ENCODE assay signal across 9 cellular contexts in the genomic region with DNA sequence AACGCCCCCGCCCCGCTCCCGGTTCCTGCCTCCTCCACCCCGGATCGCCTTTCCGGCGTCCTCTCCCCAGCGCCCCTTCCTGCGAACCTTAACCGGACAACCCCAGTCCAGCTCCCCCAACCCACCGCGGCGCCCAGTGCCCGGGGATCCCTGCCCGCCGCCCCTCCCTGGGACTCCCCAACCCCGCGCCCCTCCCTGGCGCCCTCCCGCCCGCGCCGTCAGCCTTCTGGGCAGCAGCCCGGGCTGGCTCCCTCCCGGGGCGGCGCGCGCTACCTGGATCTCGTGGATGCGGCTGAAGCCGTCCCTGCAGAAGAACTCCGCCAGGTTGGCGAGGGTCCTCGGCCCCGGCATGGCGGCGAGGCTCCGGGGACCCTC. TPM values are rescaled to one million over a fixed set of nuclear protein-coding genes. Genes with fewer than 3 reads are reported as not detected.
DNase-seq lines count a peak whose midpoint lies in the region; ATAC-seq and TF ChIP-seq lines count a peak whose summit lies in the region.
"Had no signal": no experiment of that assay in that cellular context is flagged by ENCODE, and none has a peak within 500 bp of the region (broad histone marks: within the 10 kb centered on the region; RNA-seq: fewer than 3 reads in every experiment).

No MANE protein-coding gene starts in this region.

- CTCF ChIA-PET in T-cell (lab: Charles Lee) = no interaction called here

- peaks cover 12% of the 10 kb centered on the region for H3K23me2 ChIP-seq in H9 (ENCODE audit: insufficient read length, low read depth, low read length, poor library complexity, severe bottlenecking)

- DNase-seq in H9 (peak; percentile 62), T-cell (peak in 1 of 34 experiments; percentile 8), left ventricle myocardium superior (no peak), HuH-7.5 (ENCODE audit: low spot score) (no peak)

- H2BK5ac ChIP-seq in H9 (ENCODE audit: insufficient read length, low read length) = no peak overlapping the region

- no peaks in the 10 kb centered on the region for H3K79me1 ChIP-seq in H9 (ENCODE audit: insufficient read depth, low read depth, low read length, poor library complexity, severe bottlenecking)

- TF ChIP-seq CTCF in H9 (conservative IDR thresholded peaks at IDR 0.05) = no peak

- H3K18ac ChIP-seq in H9 (ENCODE audit: insufficient read length, low read depth, low read length) = peak overlapping the region; percentile 84

- no CpG with 5 or more reads among the region's 40 CpGs for WGBS in H9 (ENCODE audit: extremely low coverage, insufficient read length, low lambda C conversion rate)

- no peak overlapping the region for H3K27ac Mint-ChIP-seq in H9
- H3K27ac Mint-ChIP-seq in T-cell = no peak overlapping the region
- H3K27ac Mint-ChIP-seq: activated naive CD4-positive, alpha-beta T cell treated with anti-CD3 and anti-CD28 coated beads, Interleukin-2, amount 10 ng/mL, durations not matched to agents 7 days and 5 days had no signal

- H3K4me2 ChIP-seq in H9 (ENCODE audit: insufficient read depth, insufficient read length, low read length) = peak overlapping the region; percentile 75
- H3K4me2 ChIP-seq in skeletal muscle satellite cell (ENCODE audit: low read length) = peak overlapping the region; percentile 95

- no peak overlapping the region for H3K56ac ChIP-seq in H9 (ENCODE audit: insufficient read length, low read depth, low read length)

- H3K4me1 Mint-ChIP-seq in H9 (peaks cover 18 to 19% of the 10 kb centered on the region in 2 experiments), T-cell (peaks cover 19 to 23% (median 21%) of the 10 kb centered on the region in 3 donors)

- POLR2A ChIA-PET in T-cell (lab: Charles Lee) = no interaction called here

- H3K27ac ChIP-seq in H9 (ENCODE audit: insufficient read length, low read depth, low read length) = no peak overlapping the region

- no peaks in the 10 kb centered on the region for H3K36me3 ChIP-seq in skeletal muscle satellite cell (ENCODE audit: insufficient read depth, low read length)

- H4K91ac ChIP-seq in H9 (ENCODE audit: insufficient read length, low read depth, low read length) = no peak overlapping the region

- no peak overlapping the region for H3K4ac ChIP-seq in H9 (ENCODE audit: low read depth, low read length)

- H3K36me3 Mint-ChIP-seq in H9 (ENCODE audit: insufficient read depth in 1 of 3, low read depth in 3 of 3) (no peaks in the 10 kb centered on the region; a peak in 1 of 7 replicates), T-cell (no peaks in the 10 kb centered on the region)

- H2AFZ ChIP-seq in H9 (ENCODE audit: low read length) = no peak overlapping the region

- no peaks in the 10 kb centered on the region for H4K20me1 ChIP-seq in H9 (ENCODE audit: control insufficient read depth, insufficient read depth, insufficient read length)

- H2BK15ac ChIP-seq in H9 (ENCODE audit: low read depth, low read length) = no peak overlapping the region

- ATAC-seq in T-cell (replicated peaks in 1 of 4) = peak in 3 of 4 experiments; percentile 26 to 49 (median 36)
- ATAC-seq in left ventricle myocardium superior = peak; percentile 27
- no peak for ATAC-seq in GM18861 (IDR thresholded peaks at IDR 0.05; ENCODE audit: unreplicated experiment)
- no peak for ATAC-seq in GM18520 (IDR thresholded peaks at IDR 0.05; ENCODE audit: unreplicated experiment)
- ATAC-seq in HG02610 (IDR thresholded peaks at IDR 0.05; ENCODE audit: unreplicated experiment) = no peak

- no peaks in the 10 kb centered on the region for H3K9me3 Mint-ChIP-seq in H9
- peaks cover 4 to 7% (median 5%) of the 10 kb centered on the region in 3 donors for H3K9me3 Mint-ChIP-seq in T-cell
- H3K9me3 Mint-ChIP-seq: activated naive CD4-positive, alpha-beta T cell treated with anti-CD3 and anti-CD28 coated beads, Interleukin-2, amount 10 ng/mL, durations not matched to agents 7 days and 5 days had no signal

- no peak overlapping the region for H4K8ac ChIP-seq in H9 (replicated peaks; ENCODE audit: insufficient read length, low read depth, low read length)

- peak overlapping the region; percentile 68; the same call in 1 of the 2 replicates for H3K14ac ChIP-seq in H9 (ENCODE audit: insufficient read depth, low read length)

- peaks cover 50% of the 10 kb centered on the region for H3K27me3 Mint-ChIP-seq in H9 (ENCODE audit: low read depth)
- peaks cover 53 to 59% of the 10 kb centered on the region in 2 donors for H3K27me3 Mint-ChIP-seq in T-cell

- no peak overlapping the region for H2BK20ac ChIP-seq in H9 (ENCODE audit: low read depth, low read length, poor library complexity, severe bottlenecking)

- no peak overlapping the region for H2AK5ac ChIP-seq in H9 (ENCODE audit: insufficient read length, low read length)

- peak overlapping the region; percentile 18 for H3K9ac ChIP-seq in H9 (ENCODE audit: extremely low read depth, insufficient read length, low read length)
- peak overlapping the region; percentile 75 for H3K9ac ChIP-seq in skeletal muscle satellite cell (ENCODE audit: low read depth, low read length)

- no peaks in the 10 kb centered on the region for H3K79me2 ChIP-seq in H9 (ENCODE audit: insufficient read depth, low read length)

- H3K9me3 ChIP-seq in H9 (ENCODE audit: control insufficient read depth, low read depth, low read length) (no peaks in the 10 kb centered on the region), skeletal muscle satellite cell (replicated peaks; ENCODE audit: low read length) (peaks cover 7% of the 10 kb centered on the region)

- H3K4me1 ChIP-seq in H9 (ENCODE audit: insufficient read depth, low read length) (no peaks in the 10 kb centered on the region), skeletal muscle satellite cell (ENCODE audit: control insufficient read depth, insufficient read depth, low read length) (peaks cover 21% of the 10 kb centered on the region)

- no peak overlapping the region for H2BK120ac ChIP-seq in H9 (ENCODE audit: low read depth, low read length, poor library complexity, severe bottlenecking)

- H3K4me3 Mint-ChIP-seq in H9 (peak overlapping the region; percentile 77 to 95), T-cell (peak overlapping the region in 1 of 3 donors; percentile 83)

- no peak overlapping the region for H4K5ac ChIP-seq in H9 (ENCODE audit: insufficient read length, low read depth, low read length)

- H3T11ph ChIP-seq in H9 (ENCODE audit: low read length) = no peak overlapping the region

- no peak overlapping the region for H3K23ac ChIP-seq in H9 (ENCODE audit: insufficient read length, low read depth, low read length)

- intact Hi-C loops in left ventricle myocardium superior (cut with micrococcal nuclease) = no loop called here

- H3K4me3 ChIP-seq in skeletal muscle satellite cell (ENCODE audit: low read length) = peak overlapping the region; percentile 76

- H3K27me3 ChIP-seq in H9 (ENCODE audit: insufficient read depth, low read length) (no peaks in the 10 kb centered on the region; the same call in 1 of the 2 replicates), skeletal muscle satellite cell (ENCODE audit: control insufficient read depth, insufficient read depth, low read length) (no peaks in the 10 kb centered on the region)

- no peak overlapping the region for H2BK12ac ChIP-seq in H9 (ENCODE audit: insufficient read length, low read depth, low read length)

RNA-seq across cellular contexts. Expression of a gene that starts 0.4 kb away (rescaled TPM):
- total RNA-seq in H9 (2021) (2.3 TPM in 2 replicates), T-cell (under 1 TPM in 1 of 5 donors, not detected in 4; 0.16 TPM), left ventricle myocardium superior (0.10 TPM)
- not detected in 2 replicates for total RNA-seq in skeletal muscle satellite cell (2012; rRNA removed)

Comparison
In these comparisons a context has a peak if more than half of its experiments do, and no peak if none do; other contexts are left out.
1. ATAC-seq: peak in T-cell (3 of 4) and left ventricle myocardium superior (single experiment); none in GM18861 (single experiment), GM18520 (single experiment) and HG02610 (single experiment).